18 cellular contexts compared by ENCODE assay signal in the genomic region with DNA sequence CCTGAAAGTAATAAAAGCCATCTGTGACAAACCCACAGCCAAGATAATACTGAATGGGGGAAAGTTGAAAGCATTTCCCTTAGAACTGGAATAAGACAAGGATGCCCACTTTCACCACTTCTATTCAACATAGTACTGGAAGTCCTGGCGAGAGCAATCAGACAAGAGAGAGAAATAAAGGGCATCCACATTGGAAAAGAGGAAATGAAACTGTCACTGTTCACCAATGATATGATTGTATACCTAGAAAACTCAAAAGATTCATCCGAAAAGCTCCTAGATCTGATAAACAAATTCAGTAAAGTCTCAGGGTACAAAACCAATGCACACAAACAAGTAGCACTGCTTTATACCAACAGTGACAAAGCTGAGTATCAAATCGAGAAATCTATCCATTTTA.
"Had no signal": no experiment of that assay in that cellular context is flagged by ENCODE, and none has a peak within 500 bp of the region (broad histone marks: within the 10 kb centered on the region; RNA-seq: fewer than 3 reads in every experiment).

No MANE protein-coding gene starts in this region.

- DNase-seq: dorsolateral prefrontal cortex; effector CD4-positive, alpha-beta T cell; foreskin fibroblast; gastrocnemius medialis; head of caudate nucleus; kidney; mucosa of descending colon; naive B cell; right lobe of liver; small intestine; stimulated activated CD4-positive, alpha-beta T cell treated with anti-CD3 and anti-CD28 coated beads, Interleukin-15, amount 100 ng/mL, for 24 hours; stimulated activated CD4-positive, alpha-beta T cell treated with anti-CD3 and anti-CD28 coated beads, Interleukin-2, amount 100 ng/mL, for 48 hours; stimulated activated naive B cell treated with anti-CD40 and anti-IgM and Interleukin-4, amounts not matched to agents 10 μg/mL and 1 μg/mL and 100 μg/mL, for 72 hours; transverse colon; upper lobe of right lung; uterus had no signal

- ATAC-seq: esophagus mucosa; gastrocnemius medialis; left lobe of liver; mucosa of descending colon; right lobe of liver; stimulated activated naive B cell treated with anti-CD40 and anti-IgM and Interleukin-4, amounts not matched to agents 10 μg/mL and 1 μg/mL and 100 μg/mL, for 72 hours; upper lobe of right lung had no signal
